In genomic region chr10:3829193-3830050, GRCh38 we compare ENCODE assay signal across 2 cellular contexts.
TF ChIP-seq lines count a peak whose summit lies in the region.

No MANE protein-coding gene starts in this region.

TF ChIP-seq in SK-N-SH, 30 proteins besides CTCF, POLR2A, EP300 and RAD21 (continued from another document):
- TF ChIP-seq, protein P1, sequence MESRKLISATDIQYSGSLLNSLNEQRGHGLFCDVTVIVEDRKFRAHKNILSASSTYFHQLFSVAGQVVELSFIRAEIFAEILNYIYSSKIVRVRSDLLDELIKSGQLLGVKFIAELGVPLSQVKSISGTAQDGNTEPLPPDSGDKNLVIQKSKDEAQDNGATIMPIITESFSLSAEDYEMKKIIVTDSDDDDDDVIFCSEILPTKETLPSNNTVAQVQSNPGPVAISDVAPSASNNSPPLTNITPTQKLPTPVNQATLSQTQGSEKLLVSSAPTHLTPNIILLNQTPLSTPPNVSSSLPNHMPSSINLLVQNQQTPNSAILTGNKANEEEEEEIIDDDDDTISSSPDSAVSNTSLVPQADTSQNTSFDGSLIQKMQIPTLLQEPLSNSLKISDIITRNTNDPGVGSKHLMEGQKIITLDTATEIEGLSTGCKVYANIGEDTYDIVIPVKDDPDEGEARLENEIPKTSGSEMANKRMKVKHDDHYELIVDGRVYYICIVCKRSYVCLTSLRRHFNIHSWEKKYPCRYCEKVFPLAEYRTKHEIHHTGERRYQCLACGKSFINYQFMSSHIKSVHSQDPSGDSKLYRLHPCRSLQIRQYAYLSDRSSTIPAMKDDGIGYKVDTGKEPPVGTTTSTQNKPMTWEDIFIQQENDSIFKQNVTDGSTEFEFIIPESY (IDR thresholded peaks at IDR 0.05; ENCODE audit: borderline replicate concordance, low read depth) = no peak
- no peak for TF ChIP-seq CHD2 (IDR thresholded peaks at IDR 0.05; ENCODE audit: low read length, partially characterized antibody)
- no peak for TF ChIP-seq NFIC (IDR thresholded peaks at IDR 0.05; ENCODE audit: borderline replicate concordance)
- no peak for TF ChIP-seq POLR2AphosphoS5 (IDR thresholded peaks at IDR 0.05; ENCODE audit: low read depth, low read length)
- TF ChIP-seq RCOR1 (IDR thresholded peaks at IDR 0.05; ENCODE audit: low read length) = no peak
- TF ChIP-seq, protein P2, sequence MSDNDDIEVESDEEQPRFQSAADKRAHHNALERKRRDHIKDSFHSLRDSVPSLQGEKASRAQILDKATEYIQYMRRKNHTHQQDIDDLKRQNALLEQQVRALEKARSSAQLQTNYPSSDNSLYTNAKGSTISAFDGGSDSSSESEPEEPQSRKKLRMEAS (IDR thresholded peaks at IDR 0.05; ENCODE audit: low read depth) = no peak
- TF ChIP-seq ELF1 (IDR thresholded peaks at IDR 0.05) = no peak

TF ChIP-seq in SK-N-SH treated with all-trans-retinoic acid at 6 μM for 48 hours, 23 proteins besides CTCF, POLR2A, EP300 and RAD21 (continued from another document):
- TF ChIP-seq POU6F1 (CRISPR knock-in tag; IDR thresholded peaks at IDR 0.05; ENCODE audit: borderline replicate concordance, low read depth) = no peak
- no peak for TF ChIP-seq RARB (CRISPR knock-in tag; IDR thresholded peaks at IDR 0.05)
- no peak for TF ChIP-seq ZNF70 (CRISPR knock-in tag; IDR thresholded peaks at IDR 0.05)
- TF ChIP-seq ESRRG (CRISPR knock-in tag; IDR thresholded peaks at IDR 0.05) = no peak
- no peak for TF ChIP-seq ZNF565 (CRISPR knock-in tag; conservative IDR thresholded peaks at IDR 0.05; ENCODE audit: low read depth)
- no peak for TF ChIP-seq ISL1 (CRISPR knock-in tag; IDR thresholded peaks at IDR 0.05)
- TF ChIP-seq PPARA (CRISPR knock-in tag; IDR thresholded peaks at IDR 0.05; ENCODE audit: borderline replicate concordance) = no peak
- no peak for TF ChIP-seq SNAI2 (CRISPR knock-in tag; IDR thresholded peaks at IDR 0.05)
- no peak for TF ChIP-seq ARNTL (CRISPR knock-in tag; IDR thresholded peaks at IDR 0.05; ENCODE audit: borderline replicate concordance, low read depth)
